In the genomic region with DNA sequence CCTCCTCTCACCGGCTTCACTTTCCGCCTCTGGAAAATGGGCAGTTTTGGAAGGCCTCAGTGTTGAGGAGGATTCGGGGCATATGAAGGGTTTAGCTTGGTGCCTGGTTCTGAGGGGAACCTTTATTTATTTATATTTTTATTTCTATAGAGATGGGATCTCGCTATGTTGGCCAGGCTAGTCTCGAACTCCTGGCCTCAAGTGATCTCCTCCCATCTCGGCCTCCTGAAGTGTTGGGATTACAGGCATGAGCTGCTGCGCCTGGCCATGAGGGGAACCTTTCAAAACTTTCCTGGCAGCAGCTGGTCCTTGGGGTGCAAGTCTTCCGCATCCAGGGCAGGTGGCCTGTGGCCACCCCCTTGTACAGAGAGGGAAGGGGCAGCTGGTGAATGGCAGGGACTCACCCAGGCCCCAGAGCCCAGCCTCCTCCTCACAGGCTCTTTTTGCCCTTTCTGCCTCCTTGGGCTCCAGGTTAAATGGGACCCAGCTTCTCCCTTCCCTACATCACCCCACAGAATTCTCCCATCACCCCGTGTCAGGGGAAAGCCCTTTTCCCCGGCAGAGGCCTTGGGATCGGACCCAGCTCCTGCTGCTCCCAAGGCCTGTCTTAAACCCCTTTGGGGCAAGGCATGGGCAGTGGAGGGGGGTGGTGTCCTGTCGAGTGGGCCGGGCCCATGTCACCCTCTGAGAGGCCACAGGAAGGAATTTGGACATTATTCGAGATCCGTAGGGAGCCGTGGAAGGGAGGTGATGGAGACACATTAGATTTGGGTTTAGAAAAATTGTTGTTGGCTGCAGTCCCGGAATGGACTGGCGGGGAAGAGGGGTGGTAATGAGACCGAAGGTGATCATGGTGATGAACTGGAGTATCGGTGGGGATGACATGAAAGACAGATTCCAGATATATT, we compare ENCODE assay signal across 1 cellular context.
TF ChIP-seq lines count a peak whose summit lies in the region.

No MANE protein-coding gene starts in this region.

TF ChIP-seq in Ishikawa, 13 proteins besides CTCF, POLR2A, EP300 and RAD21 (continued from another document):
- TF ChIP-seq, protein P1, sequence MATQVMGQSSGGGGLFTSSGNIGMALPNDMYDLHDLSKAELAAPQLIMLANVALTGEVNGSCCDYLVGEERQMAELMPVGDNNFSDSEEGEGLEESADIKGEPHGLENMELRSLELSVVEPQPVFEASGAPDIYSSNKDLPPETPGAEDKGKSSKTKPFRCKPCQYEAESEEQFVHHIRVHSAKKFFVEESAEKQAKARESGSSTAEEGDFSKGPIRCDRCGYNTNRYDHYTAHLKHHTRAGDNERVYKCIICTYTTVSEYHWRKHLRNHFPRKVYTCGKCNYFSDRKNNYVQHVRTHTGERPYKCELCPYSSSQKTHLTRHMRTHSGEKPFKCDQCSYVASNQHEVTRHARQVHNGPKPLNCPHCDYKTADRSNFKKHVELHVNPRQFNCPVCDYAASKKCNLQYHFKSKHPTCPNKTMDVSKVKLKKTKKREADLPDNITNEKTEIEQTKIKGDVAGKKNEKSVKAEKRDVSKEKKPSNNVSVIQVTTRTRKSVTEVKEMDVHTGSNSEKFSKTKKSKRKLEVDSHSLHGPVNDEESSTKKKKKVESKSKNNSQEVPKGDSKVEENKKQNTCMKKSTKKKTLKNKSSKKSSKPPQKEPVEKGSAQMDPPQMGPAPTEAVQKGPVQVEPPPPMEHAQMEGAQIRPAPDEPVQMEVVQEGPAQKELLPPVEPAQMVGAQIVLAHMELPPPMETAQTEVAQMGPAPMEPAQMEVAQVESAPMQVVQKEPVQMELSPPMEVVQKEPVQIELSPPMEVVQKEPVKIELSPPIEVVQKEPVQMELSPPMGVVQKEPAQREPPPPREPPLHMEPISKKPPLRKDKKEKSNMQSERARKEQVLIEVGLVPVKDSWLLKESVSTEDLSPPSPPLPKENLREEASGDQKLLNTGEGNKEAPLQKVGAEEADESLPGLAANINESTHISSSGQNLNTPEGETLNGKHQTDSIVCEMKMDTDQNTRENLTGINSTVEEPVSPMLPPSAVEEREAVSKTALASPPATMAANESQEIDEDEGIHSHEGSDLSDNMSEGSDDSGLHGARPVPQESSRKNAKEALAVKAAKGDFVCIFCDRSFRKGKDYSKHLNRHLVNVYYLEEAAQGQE (IDR thresholded peaks at IDR 0.05; ENCODE audit: low read depth), result no peak
- no peak for TF ChIP-seq CEBPB (IDR thresholded peaks at IDR 0.05)
- TF ChIP-seq, protein P2, sequence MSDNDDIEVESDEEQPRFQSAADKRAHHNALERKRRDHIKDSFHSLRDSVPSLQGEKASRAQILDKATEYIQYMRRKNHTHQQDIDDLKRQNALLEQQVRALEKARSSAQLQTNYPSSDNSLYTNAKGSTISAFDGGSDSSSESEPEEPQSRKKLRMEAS (IDR thresholded peaks at IDR 0.05), result peak; percentile 43; the same call in 1 of the 2 replicates
- TF ChIP-seq ZBTB7A (IDR thresholded peaks at IDR 0.05; ENCODE audit: low read depth), result 0 out of 2 replicates have a peak, but pooled peaks have one; percentile 32
- peak; percentile 78 for TF ChIP-seq TCF12 (IDR thresholded peaks at IDR 0.05; ENCODE audit: low read depth)
- peak; percentile 82 for TF ChIP-seq TEAD4 (IDR thresholded peaks at IDR 0.05)
- TF ChIP-seq, protein P3, sequence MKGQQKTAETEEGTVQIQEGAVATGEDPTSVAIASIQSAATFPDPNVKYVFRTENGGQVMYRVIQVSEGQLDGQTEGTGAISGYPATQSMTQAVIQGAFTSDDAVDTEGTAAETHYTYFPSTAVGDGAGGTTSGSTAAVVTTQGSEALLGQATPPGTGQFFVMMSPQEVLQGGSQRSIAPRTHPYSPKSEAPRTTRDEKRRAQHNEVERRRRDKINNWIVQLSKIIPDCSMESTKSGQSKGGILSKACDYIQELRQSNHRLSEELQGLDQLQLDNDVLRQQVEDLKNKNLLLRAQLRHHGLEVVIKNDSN (IDR thresholded peaks at IDR 0.05), result no peak
